ENCODE assay signal across 8 cellular contexts in genomic region chr2:97113050-97113881, GRCh38. TPM values are rescaled to one million over a fixed set of nuclear protein-coding genes. Genes with fewer than 3 reads are reported as not detected.
A peak's percentile ranks its signal among the peaks of the same experiment; 100 is the strongest.
DNase-seq lines count a peak whose midpoint lies in the region; ATAC-seq and TF ChIP-seq lines count a peak whose summit lies in the region.
"Not testable (repeated sequence)": the region's sequence is repeated elsewhere in the genome, so short reads cannot be mapped to it uniquely, and the experiment has no call there.

Gene ANKRD36 (plus strand): TSS chr2:97113153. CDS start chr2:97113740, 587 bp downstream.

- H3K4me3 Mint-ChIP-seq in activated T-helper 2 cell treated with anti-CD3 and anti-CD28 coated beads, Interferon-gamma antibody, Interleukin-2, Interleukin-4, amounts not matched to agents 10 μg/mL and 5 μg/mL and 100 μg/mL, durations not matched to agents 14 hours and 24 hours and 36 hours (ENCODE audit: low read depth): peak within 1 kb of the TSS; percentile 96
- H3K4me3 Mint-ChIP-seq in mesothelial cell of epicardium: peak within 1 kb of the TSS; percentile 97

- peak; percentile 39 to 67 (median 50) for TF ChIP-seq CTCF in esophagus squamous epithelium (IDR thresholded peaks at IDR 0.05)
- not testable (repeated sequence) for TF ChIP-seq CTCF in mesothelial cell of epicardium (IDR thresholded peaks at IDR 0.05; ENCODE audit: unreplicated experiment)

- peak within 1 kb of the TSS; percentile 95 for H3K27ac Mint-ChIP-seq in activated T-helper 2 cell treated with anti-CD3 and anti-CD28 coated beads, Interferon-gamma antibody, Interleukin-2, Interleukin-4, amounts not matched to agents 10 μg/mL and 5 μg/mL and 100 μg/mL, durations not matched to agents 14 hours and 24 hours and 36 hours
- H3K27ac Mint-ChIP-seq in mesothelial cell of epicardium: peak within 1 kb of the TSS; percentile 99

- H3K27me3 Mint-ChIP-seq in activated T-helper 2 cell treated with anti-CD3 and anti-CD28 coated beads, Interferon-gamma antibody, Interleukin-2, Interleukin-4, amounts not matched to agents 10 μg/mL and 5 μg/mL and 100 μg/mL, durations not matched to agents 14 hours and 24 hours and 36 hours (ENCODE audit: low read depth): peaks cover 21% of the 10 kb centered on the region
- H3K27me3 Mint-ChIP-seq in mesothelial cell of epicardium (ENCODE audit: low read depth): peaks cover 23% of the 10 kb centered on the region

- not testable (repeated sequence) for H3K4me1 Mint-ChIP-seq in activated T-helper 2 cell treated with anti-CD3 and anti-CD28 coated beads, Interferon-gamma antibody, Interleukin-2, Interleukin-4, amounts not matched to agents 10 μg/mL and 5 μg/mL and 100 μg/mL, durations not matched to agents 14 hours and 24 hours and 36 hours (ENCODE audit: low read depth); mesothelial cell of epicardium

- peak within 1 kb of the TSS; percentile 35 to 87 (median 70) for H3K4me3 ChIP-seq in esophagus squamous epithelium

- not testable (repeated sequence) for H3K27me3 ChIP-seq in esophagus squamous epithelium

- WGBS in esophagus squamous epithelium, 2 donors: no CpG with 5 or more reads among the region's 74 CpGs

- peak within 1 kb of the TSS; percentile 91 to 96 (median 94) for H3K27ac ChIP-seq in esophagus squamous epithelium

- not testable (repeated sequence) for H3K9me3 Mint-ChIP-seq in activated T-helper 2 cell treated with anti-CD3 and anti-CD28 coated beads, Interferon-gamma antibody, Interleukin-2, Interleukin-4, amounts not matched to agents 10 μg/mL and 5 μg/mL and 100 μg/mL, durations not matched to agents 14 hours and 24 hours and 36 hours; mesothelial cell of epicardium

- not testable (repeated sequence) for H3K36me3 Mint-ChIP-seq in activated T-helper 2 cell treated with anti-CD3 and anti-CD28 coated beads, Interferon-gamma antibody, Interleukin-2, Interleukin-4, amounts not matched to agents 10 μg/mL and 5 μg/mL and 100 μg/mL, durations not matched to agents 14 hours and 24 hours and 36 hours (ENCODE audit: low read depth); mesothelial cell of epicardium

- H3K36me3 ChIP-seq in esophagus squamous epithelium: not testable (repeated sequence)

- peak; percentile 77 for DNase-seq in AG20443 (ENCODE audit: low spot score)
- peak; percentile 76 for DNase-seq in RPMI7951 (ENCODE audit: low read depth)
- DNase-seq in activated T-helper 2 cell treated with anti-CD3 and anti-CD28 coated beads, Interferon-gamma antibody, Interleukin-2, Interleukin-4, amounts not matched to agents 10 μg/mL and 5 μg/mL and 100 μg/mL, durations not matched to agents 14 hours and 24 hours and 36 hours (ENCODE audit: low spot score): peak; percentile 82
- DNase-seq in esophagus squamous epithelium (lab: John Stamatoyannopoulos, UW): not testable (repeated sequence)
- peak; percentile 55 to 84 for DNase-seq in mesothelial cell of epicardium (ENCODE audit: low spot score in 2 of 2, unreplicated experiment in 2 of 2)
- peak; percentile 84 for DNase-seq in stimulated activated CD4-positive, alpha-beta T cell treated with anti-CD3 and anti-CD28 coated beads, Interleukin-4, amount 100 ng/mL, for 4 hours

- TF ChIP-seq POLR2A in GM19099 (IDR thresholded peaks at IDR 0.05; ENCODE audit: extremely low read depth, insufficient read length, low read depth) (peak; percentile 49), esophagus squamous epithelium (IDR thresholded peaks at IDR 0.05) (peak in 2 of 4 donors; percentile 29 to 55)

- ATAC-seq in HG03064 (IDR thresholded peaks at IDR 0.05; ENCODE audit: low read depth, unreplicated experiment): peak; percentile 83

- not testable (repeated sequence) for H3K4me1 ChIP-seq in esophagus squamous epithelium

- not testable (repeated sequence) for H3K9me3 ChIP-seq in esophagus squamous epithelium

- intact Hi-C loops in activated T-helper 2 cell treated with anti-CD3 and anti-CD28 coated beads, Interferon-gamma antibody, Interleukin-2, Interleukin-4, amounts not matched to agents 10 μg/mL and 5 μg/mL and 100 μg/mL, durations not matched to agents 14 hours and 24 hours and 36 hours (cut with micrococcal nuclease): loop anchor here (2.0 to 5.0 kb wide), 3 partner anchors 100 to 254 kb away; partner anchors contain the start of gene ANKRD39
- intact Hi-C loops in esophagus squamous epithelium (cut with DNase I): not testable (repeated sequence)

RNA-seq across cellular contexts. Expression of gene ANKRD36, which starts in this region (rescaled TPM):
- total RNA-seq in RPMI7951 (2014; rRNA removed; shearing (Covaris generic)): 16.8 and 18.0 TPM in 2 replicates
- 44.0 and 47.5 TPM in 2 replicates for total RNA-seq in activated T-helper 2 cell treated with anti-CD3 and anti-CD28 coated beads, Interferon-gamma antibody, Interleukin-2, Interleukin-4, amounts not matched to agents 10 μg/mL and 5 μg/mL and 100 μg/mL, durations not matched to agents 14 hours and 24 hours and 36 hours
- total RNA-seq in esophagus squamous epithelium: 10 to 100 TPM in 1 of 4 donors, 1 to 10 TPM in 3; 4.7 to 25.7 (median 8.5) TPM
- total RNA-seq in mesothelial cell of epicardium: 40.9 to 45.3 TPM (median 41.0 TPM) in 3 replicates
